10 cellular contexts compared by ENCODE assay signal in the genomic region with DNA sequence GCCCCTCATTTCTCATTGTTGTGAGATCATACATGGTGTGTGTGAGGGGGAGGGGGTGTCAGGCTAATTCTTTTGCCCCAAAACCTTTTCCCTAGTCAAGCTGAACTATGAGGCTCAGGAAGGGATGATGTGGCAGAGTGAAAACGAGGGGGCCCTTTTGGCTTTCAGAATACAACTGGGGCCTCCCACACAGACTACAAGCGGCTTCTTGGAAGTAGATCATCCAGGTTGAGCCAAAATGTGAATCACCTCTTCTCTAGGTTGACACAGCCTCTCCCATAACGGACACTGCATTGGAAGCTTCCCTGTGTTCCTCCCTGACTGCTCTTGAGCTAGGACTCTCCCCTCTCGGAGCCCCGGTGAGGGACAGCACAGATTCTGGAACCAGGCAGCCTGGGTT. TPM values are rescaled to one million over a fixed set of nuclear protein-coding genes. Genes with fewer than 3 reads are reported as not detected.
DNase-seq lines count a peak whose midpoint lies in the region; ATAC-seq, FAIRE-seq and TF ChIP-seq lines count a peak whose summit lies in the region.
"Had no signal": no experiment of that assay in that cellular context is flagged by ENCODE, and none has a peak within 500 bp of the region (broad histone marks: within the 10 kb centered on the region; RNA-seq: fewer than 3 reads in every experiment).

No MANE protein-coding gene starts in this region.

- DNase-seq in H54 (ENCODE audit: insufficient read length, low spot score) (peak; percentile 69), esophagus muscularis mucosa (ENCODE audit: extremely low spot score) (no peak), D721Med (ENCODE audit: insufficient read length, low spot score) (no peak), middle frontal gyrus (ENCODE audit: extremely low spot score, low spot score) (no peak)
- peak; percentile 86 for DNase-seq in activated CD8-positive, alpha-beta T cell treated with anti-CD3 and anti-CD28 coated beads for 36 hours
- peak; percentile 78 for DNase-seq in stimulated activated CD4-positive, alpha-beta T cell treated with anti-CD3 and anti-CD28 coated beads, Interleukin-1b, Interleukin-23, amount 100 ng/mL, for 48 hours
- DNase-seq: kidney glomerular epithelial cell had no signal

- H3K27ac ChIP-seq in esophagus muscularis mucosa (replicated peaks in 1 of 4), result peak overlapping the region; percentile 98 to 99 (median 98)

- CTCF ChIA-PET in activated CD8-positive, alpha-beta T cell treated with anti-CD3 and anti-CD28 coated beads for 36 hours (lab: Charles Lee), result interaction anchor here (0.6 to 7.5 kb wide), 3 partner anchors 38 to 81 kb away, joined by 3 to 69 read pairs (median 4); no protein-coding TSS in a partner anchor

- 0 out of 2 replicates have a peak, but pooled peaks have one; percentile 9 for TF ChIP-seq POLR2A in H54 (IDR thresholded peaks at IDR 0.05; ENCODE audit: low read depth, low read length)
- TF ChIP-seq POLR2A in esophagus muscularis mucosa (IDR thresholded peaks at IDR 0.05; ENCODE audit: low read depth), result no peak

- WGBS in esophagus muscularis mucosa, result 61% methylated on average over 5 of the region's 5 CpGs

- no peaks in the 10 kb centered on the region for H3K9me3 Mint-ChIP-seq in activated CD8-positive, alpha-beta T cell treated with anti-CD3 and anti-CD28 coated beads for 36 hours

- H3K4me3 Mint-ChIP-seq in activated CD8-positive, alpha-beta T cell treated with anti-CD3 and anti-CD28 coated beads for 36 hours, result peak overlapping the region; percentile 96

- H3K36me3 ChIP-seq in esophagus muscularis mucosa, result no peaks in the 10 kb centered on the region

- POLR2A ChIA-PET in activated CD8-positive, alpha-beta T cell treated with anti-CD3 and anti-CD28 coated beads for 36 hours (lab: Charles Lee), result interaction anchor here (0.8 to 4.2 kb wide), 10 partner anchors 11 to 143 kb away, joined by 3 to 18 read pairs (median 4); a partner anchor contains a TSS

- peak overlapping the region; percentile 98 for H3K27ac Mint-ChIP-seq in activated CD8-positive, alpha-beta T cell treated with anti-CD3 and anti-CD28 coated beads for 36 hours

- peaks cover 21 to 34% (median 28%) of the 10 kb centered on the region in 4 donors for H3K4me1 ChIP-seq in esophagus muscularis mucosa

- peaks cover 29% of the 10 kb centered on the region for H3K4me1 Mint-ChIP-seq in activated CD8-positive, alpha-beta T cell treated with anti-CD3 and anti-CD28 coated beads for 36 hours (ENCODE audit: low read depth)

- no peaks in the 10 kb centered on the region for H3K27me3 Mint-ChIP-seq in activated CD8-positive, alpha-beta T cell treated with anti-CD3 and anti-CD28 coated beads for 36 hours

- no peaks in the 10 kb centered on the region for H3K27me3 ChIP-seq in esophagus muscularis mucosa

- intact Hi-C loops in activated CD8-positive, alpha-beta T cell treated with anti-CD3 and anti-CD28 coated beads for 36 hours (cut with micrococcal nuclease), result no loop called here
- intact Hi-C loops in esophagus muscularis mucosa (cut with DNase I), result no loop called here

- peak; percentile 14 for ATAC-seq in activated CD8-positive, alpha-beta T cell treated with anti-CD3 and anti-CD28 coated beads for 36 hours
- ATAC-seq in GM19395 (IDR thresholded peaks at IDR 0.05; ENCODE audit: unreplicated experiment), result no peak
- no peak for ATAC-seq in HG03280 (IDR thresholded peaks at IDR 0.05; ENCODE audit: unreplicated experiment)

- peaks cover 21% of the 10 kb centered on the region for H3K36me3 Mint-ChIP-seq in activated CD8-positive, alpha-beta T cell treated with anti-CD3 and anti-CD28 coated beads for 36 hours (ENCODE audit: low read depth)

- no peak overlapping the region for H3K4me3 ChIP-seq in esophagus muscularis mucosa

- no peak for TF ChIP-seq EP300 in esophagus muscularis mucosa (IDR thresholded peaks at IDR 0.05)

- no peaks in the 10 kb centered on the region for H3K9me3 ChIP-seq in esophagus muscularis mucosa

- TF ChIP-seq CTCF in activated CD8-positive, alpha-beta T cell treated with anti-CD3 and anti-CD28 coated beads for 36 hours (IDR thresholded peaks at IDR 0.05), result no peak
- TF ChIP-seq CTCF in esophagus muscularis mucosa (IDR thresholded peaks at IDR 0.05) (no peak), D721Med (IDR thresholded peaks at IDR 0.05; ENCODE audit: insufficient read depth, missing control alignments) (no peak)

- FAIRE-seq in H54 (lab: Jason Lieb, UNC), result no peak
- no peak for FAIRE-seq in D721Med (lab: Jason Lieb, UNC)
- FAIRE-seq: colon had no signal

RNA-seq across cellular contexts. Expression of a gene that starts 2.3 kb away (rescaled TPM):
- total RNA-seq in activated CD8-positive, alpha-beta T cell treated with anti-CD3 and anti-CD28 coated beads for 36 hours, result 100 to 1,000 TPM; 213 to 217 TPM
- total RNA-seq in esophagus muscularis mucosa, result 100 to 1,000 TPM; 120 to 197 (median 151) TPM

RNA-seq across cellular contexts. Expression of a gene that starts 44.1 kb away (rescaled TPM):
- total RNA-seq in activated CD8-positive, alpha-beta T cell treated with anti-CD3 and anti-CD28 coated beads for 36 hours, result 10 to 100 TPM; 15.1 to 17.6 TPM
- total RNA-seq in esophagus muscularis mucosa, result 10 to 100 TPM; 17.6 to 35.1 (median 26.2) TPM

Comparison
In these comparisons a context has a peak if more than half of its experiments do, and no peak if none do; other contexts are left out.
1. DNase-seq: peak in H54 (single experiment), activated CD8-positive, alpha-beta T cell treated with anti-CD3 and anti-CD28 coated beads for 36 hours (single experiment) and stimulated activated CD4-positive, alpha-beta T cell treated with anti-CD3 and anti-CD28 coated beads, Interleukin-1b, Interleukin-23, amount 100 ng/mL, for 48 hours (single experiment); none in esophagus muscularis mucosa (single experiment), D721Med (single experiment) and middle frontal gyrus (single experiment).